In genomic region chr1:45254490-45254889, GRCh38 we compare ENCODE assay signal across 28 cellular contexts. TPM values are rescaled to one million over a fixed set of nuclear protein-coding genes. Genes with fewer than 3 reads are reported as not detected.
DNase-seq lines count a peak whose midpoint lies in the region; ATAC-seq, FAIRE-seq and TF ChIP-seq lines count a peak whose summit lies in the region.
"Had no signal": no experiment of that assay in that cellular context is flagged by ENCODE, and none has a peak within 500 bp of the region (broad histone marks: within the 10 kb centered on the region; RNA-seq: fewer than 3 reads in every experiment).

No MANE protein-coding gene starts in this region.

- H3K27ac ChIP-seq in colonic mucosa (no peak overlapping the region), right lobe of liver (no peak overlapping the region), small intestine (ENCODE audit: low read depth in 1 of 2, low read length in 1 of 2) (no peak overlapping the region)
- H3K27ac ChIP-seq: BLaER1 had no signal

- peaks cover 7% of the 10 kb centered on the region for H3K9me3 ChIP-seq in colonic mucosa
- H3K9me3 ChIP-seq in right lobe of liver: no peaks in the 10 kb centered on the region
- peaks cover 2% of the 10 kb centered on the region for H3K9me3 ChIP-seq in small intestine (ENCODE audit: control insufficient read depth, low read depth)
- H3K9me3 ChIP-seq: BE2C had no signal

- H3K36me3 ChIP-seq in colonic mucosa (no peaks in the 10 kb centered on the region), right lobe of liver (no peaks in the 10 kb centered on the region), small intestine (ENCODE audit: control insufficient read depth in 2 of 2, insufficient read depth in 2 of 2, low read length in 2 of 2) (no peaks in the 10 kb centered on the region)
- H3K36me3 ChIP-seq: BE2C had no signal

- no peak for TF ChIP-seq CTCF in colonic mucosa (IDR thresholded peaks at IDR 0.05)
- no peak for TF ChIP-seq CTCF in right lobe of liver (IDR thresholded peaks at IDR 0.05)

- no peak for TF ChIP-seq POLR2A in right lobe of liver (IDR thresholded peaks at IDR 0.05)

- no peak overlapping the region for H3K4me3 ChIP-seq in colonic mucosa
- no peak overlapping the region for H3K4me3 ChIP-seq in right lobe of liver
- H3K4me3 ChIP-seq in small intestine (ENCODE audit: low read depth in 1 of 2, low read length in 2 of 2): no peak overlapping the region
- H3K4me3 ChIP-seq: BLaER1, GM12878 had no signal

- no peaks in the 10 kb centered on the region for H3K27me3 ChIP-seq in colonic mucosa
- no peaks in the 10 kb centered on the region for H3K27me3 ChIP-seq in right lobe of liver
- H3K27me3 ChIP-seq in small intestine (ENCODE audit: control insufficient read depth in 2 of 2, insufficient read depth in 2 of 2, low read length in 2 of 2): no peaks in the 10 kb centered on the region
- H3K27me3 ChIP-seq: BE2C, BLaER1 had no signal

- DNase-seq in colonic mucosa: peak; percentile 49
- DNase-seq in left colon: no peak
- DNase-seq in right lobe of liver: no peak
- DNase-seq in small intestine: peak; percentile 83
- DNase-seq in effector CD8-positive, alpha-beta T cell (lab: John Stamatoyannopoulos, UW): no peak
- DNase-seq: 8988T; ACHN; BE2C; C1 segment of cervical spinal cord; CD4-positive, alpha-beta memory T cell; CD4-positive, CD25-positive, alpha-beta regulatory T cell; CD8-positive, alpha-beta memory T cell; COR-L47; DMS 273 treated with DMSO at 0.1 percent for 48 hours; DMS153; DMS53; DMS79; DND-41; EL; GDM1 had no signal

- no peaks in the 10 kb centered on the region for H3K4me1 ChIP-seq in colonic mucosa
- no peaks in the 10 kb centered on the region for H3K4me1 ChIP-seq in right lobe of liver
- peaks cover 0 to 3% of the 10 kb centered on the region in 2 donors for H3K4me1 ChIP-seq in small intestine (ENCODE audit: control insufficient read depth in 2 of 2, insufficient read depth in 1 of 2, low read depth in 1 of 2, low read length in 1 of 2)
- H3K4me1 ChIP-seq: BE2C, BLaER1 had no signal

- ATAC-seq in left colon: peak; percentile 99
- ATAC-seq in right lobe of liver: peak; percentile 40 to 62 (median 51)
- no peak for ATAC-seq in GM21515 (IDR thresholded peaks at IDR 0.05; ENCODE audit: unreplicated experiment)
- no peak for ATAC-seq in HG02885 (IDR thresholded peaks at IDR 0.05; ENCODE audit: poor library complexity, unreplicated experiment)
- ATAC-seq: GM12878 had no signal

- no peak for FAIRE-seq in small intestine (lab: Jason Lieb, UNC)
- FAIRE-seq: A204.1, GM12878, GM12892, GM18507 had no signal

- H3K9ac ChIP-seq in colonic mucosa (ENCODE audit: low read depth in 2 of 2, low read length in 2 of 2): no peak overlapping the region
- H3K9ac ChIP-seq: BLaER1 had no signal

- intact Hi-C loops in colonic mucosa (cut with DNase I): no loop called here
- intact Hi-C loops in left colon (cut with DNase I, micrococcal nuclease): no loop called here
- intact Hi-C loops in right lobe of liver (cut with DNase I): no loop called here

RNA-seq across cellular contexts. Expression of gene ZSWIM5, which starts 48.1 kb away (rescaled TPM):
- 1 to 10 TPM; 9.0 to 9.7 TPM for total RNA-seq in colonic mucosa
- 10 to 100 TPM in 1 of 2 donors, 1 to 10 TPM in 1; 8.6 to 11.1 TPM for total RNA-seq in left colon
- under 1 TPM; 0.18 to 0.46 (median 0.31) TPM for total RNA-seq in right lobe of liver
- 1 to 10 TPM; 3.8 to 4.6 (median 4.1) TPM for polyA plus RNA-seq in small intestine
- polyA plus RNA-seq: CD14-positive monocyte had no signal

Comparison
In these comparisons a context has a peak if more than half of its experiments do, and no peak if none do; other contexts are left out.
1. DNase-seq: peak in colonic mucosa (single experiment) and small intestine (single experiment); none in left colon (0 of 2), right lobe of liver (0 of 3) and effector CD8-positive, alpha-beta T cell (single experiment).
2. ATAC-seq: peak in left colon (single experiment) and right lobe of liver (4 of 4); none in GM21515 (single experiment) and HG02885 (single experiment).
3. RNA of gene ZSWIM5, which starts 48.1 kb away (total RNA-seq): 8.6 to 11.1 TPM in left colon and 9.0 to 9.7 TPM in colonic mucosa; 0.18 to 0.46 TPM in right lobe of liver; every median in the first group is over 4 times any median in the second.